ENCODE assay signal across 1 cellular context in the genomic region with DNA sequence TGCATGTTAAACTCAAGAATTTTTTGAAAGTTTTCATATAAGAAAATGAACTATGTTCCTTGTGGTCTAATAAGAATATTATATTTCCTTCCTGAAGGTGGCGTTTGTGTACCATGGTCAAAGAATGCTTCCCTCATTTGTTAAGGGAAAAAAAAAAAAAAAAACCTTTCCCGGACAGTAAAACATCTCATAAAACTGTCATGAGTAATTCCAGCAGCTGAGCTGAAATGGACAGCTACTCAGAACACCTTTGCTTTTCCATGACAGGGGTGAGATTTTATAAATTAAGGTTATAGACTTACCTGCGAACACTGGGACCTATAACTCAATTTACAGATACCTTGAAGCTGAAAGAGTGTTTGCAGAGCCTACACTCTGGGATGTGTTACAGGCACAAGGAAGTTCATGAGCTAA.
TF ChIP-seq lines count a peak whose summit lies in the region.

No MANE protein-coding gene starts in this region.

TF ChIP-seq in Ishikawa, 13 proteins besides CTCF, POLR2A, EP300 and RAD21 (continued from another document):
- TF ChIP-seq REST (IDR thresholded peaks at IDR 0.05; ENCODE audit: low read depth) (no peak), TEAD4 (IDR thresholded peaks at IDR 0.05) (no peak), CREB1 (IDR thresholded peaks at IDR 0.05; ENCODE audit: low read depth) (no peak)
